8 cellular contexts compared by ENCODE assay signal in the genomic region with DNA sequence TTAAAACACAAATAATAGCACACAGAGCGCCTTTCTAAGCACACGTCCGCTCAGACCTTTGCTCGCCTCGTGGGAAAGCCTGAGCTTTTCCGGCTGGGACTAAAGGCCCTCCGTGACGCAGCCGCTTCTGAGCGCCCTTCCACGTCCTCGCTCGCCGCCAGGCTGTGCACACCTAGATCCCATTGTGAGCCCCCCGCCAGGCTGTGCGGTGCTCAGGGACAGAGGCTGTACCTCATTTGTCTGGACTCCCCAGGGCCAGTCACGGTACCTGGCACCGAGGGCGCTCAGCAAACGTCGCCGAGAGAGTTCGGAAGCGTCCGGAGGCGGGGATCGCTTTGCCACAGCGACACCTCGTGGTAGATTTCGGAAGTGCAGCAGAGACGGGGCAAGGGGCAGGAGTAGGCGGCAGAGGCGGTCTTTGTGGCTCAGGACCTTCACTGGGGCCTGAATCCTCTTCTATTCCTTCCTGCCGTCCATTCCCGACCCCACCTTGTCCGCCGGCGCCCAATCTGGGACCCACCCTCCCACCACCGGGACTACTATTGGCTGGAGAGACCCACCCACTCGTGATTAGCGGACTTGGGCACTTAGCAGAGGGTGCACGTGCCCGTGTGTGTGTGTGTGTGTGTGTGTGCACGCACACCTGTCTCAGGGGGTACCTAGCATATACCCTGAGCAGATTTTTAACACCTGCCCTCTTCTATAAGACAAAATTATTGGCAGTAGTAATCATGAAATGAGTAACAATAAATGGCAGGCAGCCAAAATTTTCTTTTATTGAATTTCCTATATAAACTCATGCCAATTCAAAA.
DNase-seq lines count a peak whose midpoint lies in the region; ATAC-seq and TF ChIP-seq lines count a peak whose summit lies in the region.

No MANE protein-coding gene starts in this region.

- H4K20me1 ChIP-seq in neural progenitor cell (ENCODE audit: low read depth): peaks cover 4% of the 10 kb centered on the region

- H3F3A ChIP-seq in neural progenitor cell (ENCODE audit: low read depth): no peaks in the 10 kb centered on the region

- in situ Hi-C loops in KBM-7 (cut with MboI; ENCODE audit: low pct_unique_long_range_greater_than_20kb, low sequenced_read_pairs): no loop called here

- H3K4me2 ChIP-seq in neural progenitor cell: peak overlapping the region; percentile 74

- H3K9me3 ChIP-seq in neural progenitor cell (ENCODE audit: low read depth): no peaks in the 10 kb centered on the region

- TF ChIP-seq CTCF in foreskin fibroblast (IDR thresholded peaks at IDR 0.05; ENCODE audit: low read depth, low read length) (peak; percentile 85), neural progenitor cell (IDR thresholded peaks at IDR 0.05) (peak; percentile 93)

- no peaks in the 10 kb centered on the region for H3K36me3 Mint-ChIP-seq in neural progenitor cell

- no peak overlapping the region for H3K27ac Mint-ChIP-seq in neural progenitor cell
- H3K27ac Mint-ChIP-seq in stimulated activated naive CD8-positive, alpha-beta T cell treated with anti-CD3 and anti-CD28 coated beads, Interleukin-15, amount 100 ng/mL, for 72 hours: no peak overlapping the region

- no peaks in the 10 kb centered on the region for H3K36me3 ChIP-seq in neural progenitor cell

- peaks cover 36% of the 10 kb centered on the region for H3K27me3 Mint-ChIP-seq in neural progenitor cell (ENCODE audit: insufficient read depth, low read depth)
- peaks cover 40% of the 10 kb centered on the region for H3K27me3 Mint-ChIP-seq in stimulated activated naive CD8-positive, alpha-beta T cell treated with anti-CD3 and anti-CD28 coated beads, Interleukin-15, amount 100 ng/mL, for 72 hours

- no peaks in the 10 kb centered on the region for H3K9me3 Mint-ChIP-seq in neural progenitor cell
- H3K9me3 Mint-ChIP-seq in stimulated activated naive CD8-positive, alpha-beta T cell treated with anti-CD3 and anti-CD28 coated beads, Interleukin-15, amount 100 ng/mL, for 72 hours: no peaks in the 10 kb centered on the region

- peak overlapping the region; percentile 41 to 53 for H3K4me3 ChIP-seq in foreskin fibroblast (ENCODE audit: low read depth in 1 of 2, low read length in 2 of 2)
- peak overlapping the region; percentile 41 for H3K4me3 ChIP-seq in neural progenitor cell

- H2AFZ ChIP-seq in neural progenitor cell (replicated peaks): peak overlapping the region; percentile 69

- H3K27me3 ChIP-seq in neural progenitor cell: peaks cover 100% of the 10 kb centered on the region

- no peak overlapping the region for H3K27ac ChIP-seq in neural progenitor cell

- peaks cover 7% of the 10 kb centered on the region for H3K4me1 ChIP-seq in neural progenitor cell

- H3K9ac ChIP-seq in neural progenitor cell: no peak overlapping the region

- no peaks in the 10 kb centered on the region for H3K79me2 ChIP-seq in neural progenitor cell (ENCODE audit: low read depth)

- peak; percentile 89 for DNase-seq in DMS 273 (lab: John Stamatoyannopoulos, UW; ENCODE audit: unreplicated experiment)
- DNase-seq in KBM-7: peak; percentile 90
- peak; percentile 59 for DNase-seq in RPMI7951 (ENCODE audit: low read depth)
- peak; percentile 82 for DNase-seq in activated T-helper 9 cell treated with anti-CD3 and anti-CD28 coated beads, Interleukin-2, amount 50 U/mL, for 16 hours (ENCODE audit: low read depth)
- DNase-seq in foreskin fibroblast: peak; percentile 41 to 84
- peak; percentile 86 for DNase-seq in neural progenitor cell (ENCODE audit: low spot score)
- peak; percentile 88 to 93 for DNase-seq in stimulated activated naive CD8-positive, alpha-beta T cell treated with anti-CD3 and anti-CD28 coated beads, Interleukin-15, amount 100 ng/mL, for 72 hours

- H3K4me1 Mint-ChIP-seq in neural progenitor cell: peaks cover 7% of the 10 kb centered on the region
- H3K4me1 Mint-ChIP-seq in stimulated activated naive CD8-positive, alpha-beta T cell treated with anti-CD3 and anti-CD28 coated beads, Interleukin-15, amount 100 ng/mL, for 72 hours: peaks cover 7% of the 10 kb centered on the region

- peak; percentile 91 for ATAC-seq in GM21526 (IDR thresholded peaks at IDR 0.05; ENCODE audit: low FRiP score, unreplicated experiment)
- ATAC-seq in stimulated activated naive CD8-positive, alpha-beta T cell treated with anti-CD3 and anti-CD28 coated beads, Interleukin-15, amount 100 ng/mL, for 72 hours: peak; percentile 96

- H3K4me3 Mint-ChIP-seq in neural progenitor cell: peak overlapping the region; percentile 56
- peak overlapping the region; percentile 80 to 85 for H3K4me3 Mint-ChIP-seq in stimulated activated naive CD8-positive, alpha-beta T cell treated with anti-CD3 and anti-CD28 coated beads, Interleukin-15, amount 100 ng/mL, for 72 hours
